In the genomic region with DNA sequence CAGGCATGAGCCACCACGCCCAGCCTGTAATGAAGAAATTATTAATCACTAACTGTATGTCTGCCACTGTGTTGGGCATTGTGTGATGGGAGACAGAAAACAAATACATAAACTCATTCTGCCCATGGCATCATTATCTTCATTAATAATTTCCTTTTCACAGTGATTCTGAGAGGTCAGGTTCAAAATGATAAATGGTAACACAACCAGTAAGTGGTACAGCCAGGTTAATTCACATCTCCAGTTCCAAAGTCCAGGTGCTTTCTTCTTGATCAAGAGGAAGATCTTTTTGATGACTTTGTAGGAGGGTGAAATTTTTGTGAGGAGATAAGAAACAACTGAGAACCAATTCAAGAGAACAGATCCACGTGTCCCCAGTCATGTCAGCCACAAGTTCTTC, we compare ENCODE assay signal across 17 cellular contexts.
"Had no signal": no experiment of that assay in that cellular context is flagged by ENCODE, and none has a peak within 500 bp of the region (broad histone marks: within the 10 kb centered on the region; RNA-seq: fewer than 3 reads in every experiment).

No MANE protein-coding gene starts in this region.

- H3K27me3 ChIP-seq: gastroesophageal sphincter, testis, vagina had no signal

- H3K4me1 ChIP-seq: gastroesophageal sphincter, parathyroid adenoma, testis, vagina had no signal

- H3K9me3 ChIP-seq: gastroesophageal sphincter, testis, vagina had no signal

- H3K27me3 Mint-ChIP-seq: activated B cell treated with CpG ODN at 0.5 μM for 24 hours; activated CD4-positive, alpha-beta T cell treated with anti-CD3 and anti-CD28 coated beads, Interleukin-2, amount 10 ng/mL, durations not matched to agents 7 days and 5 days had no signal

- H3K4me1 Mint-ChIP-seq: activated B cell treated with CpG ODN at 0.5 μM for 24 hours; activated CD4-positive, alpha-beta T cell treated with anti-CD3 and anti-CD28 coated beads, Interleukin-2, amount 10 ng/mL, durations not matched to agents 7 days and 5 days; brain; nephron progenitor cell had no signal

- H3K36me3 ChIP-seq: gastroesophageal sphincter, vagina had no signal

- H3K27ac Mint-ChIP-seq: activated CD4-positive, alpha-beta T cell treated with anti-CD3 and anti-CD28 coated beads, Interleukin-2, amount 10 ng/mL, durations not matched to agents 7 days and 5 days; brain; nephron progenitor cell had no signal

- H3K4me3 Mint-ChIP-seq: activated B cell treated with CpG ODN at 0.5 μM for 24 hours; activated CD4-positive, alpha-beta T cell treated with anti-CD3 and anti-CD28 coated beads, Interleukin-2, amount 10 ng/mL, durations not matched to agents 7 days and 5 days; brain; nephron progenitor cell had no signal

- DNase-seq: activated B cell treated with CpG ODN at 0.5 μM for 24 hours; activated CD4-positive, alpha-beta T cell treated with anti-CD3 and anti-CD28 coated beads, Interleukin-2, amount 10 ng/mL, durations not matched to agents 7 days and 5 days; activated naive CD4-positive, alpha-beta T cell; aorta; hypothalamus; left ventricle myocardium superior; nephron progenitor cell; right cardiac atrium; stimulated activated CD4-positive, alpha-beta T cell treated with anti-CD3 and anti-CD28 coated beads, Interleukin-1b, Interleukin-23, amount 100 ng/mL, for 48 hours; T-helper 1 cell; testis; trophoblast cell had no signal

- H3K9me3 Mint-ChIP-seq: activated B cell treated with CpG ODN at 0.5 μM for 24 hours; activated CD4-positive, alpha-beta T cell treated with anti-CD3 and anti-CD28 coated beads, Interleukin-2, amount 10 ng/mL, durations not matched to agents 7 days and 5 days had no signal

- ATAC-seq: gastroesophageal sphincter, left ventricle myocardium superior, right cardiac atrium had no signal

- H3K4me3 ChIP-seq: gastroesophageal sphincter, testis, vagina had no signal

- H3K27ac ChIP-seq: epithelial cell of prostate, gastroesophageal sphincter, parathyroid adenoma, testis, vagina had no signal
